8 cellular contexts compared by ENCODE assay signal in genomic region chr6:136792066-136792944, GRCh38. TPM values are rescaled to one million over a fixed set of nuclear protein-coding genes. Genes with fewer than 3 reads are reported as not detected.
DNase-seq lines count a peak whose midpoint lies in the region; ATAC-seq and TF ChIP-seq lines count a peak whose summit lies in the region.

Gene MAP3K5, minus strand, starts transcription at chr6:136792477. Its CDS starts 320 bp downstream, at chr6:136792157.

- peak within 1 kb of the TSS; percentile 92 for H3K27ac ChIP-seq in AG04450 (ENCODE audit: low read depth, low read length)

- H3K36me3 Mint-ChIP-seq in activated B cell treated with CpG ODN at 0.5 μM for 24 hours (ENCODE audit: low read depth), result peaks cover 18% of the 10 kb centered on the region

- DNase-seq in AG04450 (ENCODE audit: low read depth, low spot score) (peak; percentile 43), NCI-H2196 (lab: John Stamatoyannopoulos, UW; ENCODE audit: unreplicated experiment) (peak; percentile 93), activated B cell treated with CpG ODN at 0.5 μM for 24 hours (peak; percentile 91), cardiac fibroblast (ENCODE audit: low read depth in 2 of 2) (peak; percentile 86 to 89), kidney epithelial cell (ENCODE audit: low read depth) (no peak)
- peak; percentile 75 to 81 for DNase-seq in stimulated activated CD4-positive, alpha-beta T cell treated with anti-CD3 and anti-CD28 coated beads, Interleukin-15, amount 100 ng/mL, for 48 hours (ENCODE audit: low read depth in 2 of 2)

- H3K36me3 ChIP-seq in kidney epithelial cell (ENCODE audit: control insufficient read depth, insufficient read depth, low read length), result no peaks in the 10 kb centered on the region

- peak within 1 kb of the TSS; percentile 96 for H3K27ac Mint-ChIP-seq in activated B cell treated with CpG ODN at 0.5 μM for 24 hours

- H3K27me3 ChIP-seq in AG04450 (ENCODE audit: control insufficient read depth, insufficient read depth, low read length), result no peaks in the 10 kb centered on the region
- H3K27me3 ChIP-seq in kidney epithelial cell (ENCODE audit: control insufficient read depth, insufficient read depth, low read length), result no peaks in the 10 kb centered on the region

- peaks cover 45% of the 10 kb centered on the region for H3K4me1 Mint-ChIP-seq in activated B cell treated with CpG ODN at 0.5 μM for 24 hours

- H3K9me3 Mint-ChIP-seq in activated B cell treated with CpG ODN at 0.5 μM for 24 hours, result no peaks in the 10 kb centered on the region

- TF ChIP-seq CTCF in AG04450 (IDR thresholded peaks at IDR 0.05; ENCODE audit: low read depth, low read length) (peak; percentile 44), activated B cell treated with CpG ODN at 0.5 μM for 24 hours (IDR thresholded peaks at IDR 0.05) (no peak), cardiac fibroblast (IDR thresholded peaks at IDR 0.05; ENCODE audit: low read depth, low read length) (peak; percentile 41), kidney epithelial cell (IDR thresholded peaks at IDR 0.05; ENCODE audit: insufficient read depth, low read length, poor library complexity, severe bottlenecking) (peak; percentile 48)

- ATAC-seq in GM18861 (IDR thresholded peaks at IDR 0.05; ENCODE audit: unreplicated experiment), result peak; percentile 42
- ATAC-seq in HG03095 (IDR thresholded peaks at IDR 0.05; ENCODE audit: unreplicated experiment), result peak; percentile 56
- peak; percentile 74 for ATAC-seq in activated B cell treated with CpG ODN at 0.5 μM for 24 hours (ENCODE audit: low read depth)

- H3K9me3 ChIP-seq in AG04450 (ENCODE audit: control insufficient read depth, insufficient read depth, low read length), result peaks cover 3% of the 10 kb centered on the region; the same call in 1 of the 2 replicates

- CTCF ChIA-PET in AG04450 (lab: Charles Lee), result interaction anchor here (0.6 to 7.6 kb wide), 66 partner anchors 9 to 1341 kb away, joined by 3 to 221 read pairs (median 5); no protein-coding TSS in a partner anchor
- CTCF ChIA-PET in activated B cell treated with CpG ODN at 0.5 μM for 24 hours (lab: Charles Lee), result interaction anchor here (0.7 to 5.5 kb wide), 58 partner anchors 8 to 1294 kb away, joined by 3 to 381 read pairs (median 6); partner anchors contain the start of genes BCLAF1, MAP7, PEX7 and SLC35D3

- intact Hi-C loops in activated B cell treated with CpG ODN at 0.5 μM for 24 hours (cut with micrococcal nuclease), result loop anchor here (1.0 to 5.0 kb wide), 9 partner anchors 8 to 1295 kb away; partner anchors contain the start of genes AHI1 and BCLAF1

- no peaks in the 10 kb centered on the region for H3K27me3 Mint-ChIP-seq in activated B cell treated with CpG ODN at 0.5 μM for 24 hours

- H3K4me3 ChIP-seq in AG04450 (ENCODE audit: low read depth, low read length) (peak within 1 kb of the TSS; percentile 96), cardiac fibroblast (replicated peaks in 1 of 2; ENCODE audit: low read depth in 2 of 2, low read length in 2 of 2) (peak within 1 kb of the TSS; percentile 90 to 97), kidney epithelial cell (ENCODE audit: low read depth, low read length) (peak within 1 kb of the TSS; percentile 75)

- H3K4me3 Mint-ChIP-seq in activated B cell treated with CpG ODN at 0.5 μM for 24 hours, result peak within 1 kb of the TSS; percentile 97

- POLR2A ChIA-PET in AG04450 (lab: Yijun Ruan, JAX) (interaction anchor here (1.0 to 2.1 kb wide), 10 partner anchors 31 to 503 kb away, joined by 3 to 22 read pairs (median 6); partner anchors contain the start of gene BCLAF1), activated B cell treated with CpG ODN at 0.5 μM for 24 hours (lab: Charles Lee) (interaction anchor here (0.5 to 6.3 kb wide), 30 partner anchors 8 to 1789 kb away, joined by 3 to 119 read pairs (median 6); partner anchors contain the start of genes BCLAF1 and PEX7)

RNA-seq across cellular contexts. Expression of gene MAP3K5, which starts in this region (rescaled TPM):
- polyA plus RNA-seq in AG04450 (2011; rRNA removed), result 16.1 and 17.0 TPM in 2 replicates
- polyA minus RNA-seq in AG04450 (2011; rRNA and poly(A)+ RNA removed), result 17.2 and 20.4 TPM in 2 replicates
- total RNA-seq in activated B cell treated with CpG ODN at 0.5 μM for 24 hours (21.6 and 24.4 TPM in 2 replicates), kidney epithelial cell (5.7 TPM in 2 replicates)
